28 cellular contexts compared by ENCODE assay signal in genomic region chr11:13896990-13897353, GRCh38.
"Had no signal": no experiment of that assay in that cellular context is flagged by ENCODE, and none has a peak within 500 bp of the region (broad histone marks: within the 10 kb centered on the region; RNA-seq: fewer than 3 reads in every experiment).

No MANE protein-coding gene starts in this region.

- ATAC-seq: activated T-cell treated with anti-CD3 and anti-CD28 coated beads, Interleukin-2, amount 50 U/mL, for 4 hours; SK-N-SH treated with all-trans-retinoic acid at 6 μM for 48 hours had no signal

- H3K4me3 Mint-ChIP-seq: activated CD4-positive, alpha-beta memory T cell treated with anti-CD3 and anti-CD28 coated beads for 36 hours; activated CD4-positive, alpha-beta T cell treated with anti-CD3 and anti-CD28 coated beads, Interleukin-2, amount 10 ng/mL, durations not matched to agents 24 days and 14 days; activated naive CD4-positive, alpha-beta T cell treated with anti-CD3 and anti-CD28 coated beads for 36 hours; activated naive CD8-positive, alpha-beta T cell; activated T-cell treated with anti-CD3 and anti-CD28 coated beads, Interleukin-2, amount 50 U/mL, for 4 hours; brain; T-helper 1 cell treated with Interleukin-12 subunit alpha and Interleukin-12 subunit beta and Interleukin-4 antibody, amounts not matched to agents 30 μg/mL and 1 μg/mL, for 36 hours; WTC11 had no signal

- H3K4me1 ChIP-seq: Peyer's patch, SJSA1 had no signal

- H3K27me3 Mint-ChIP-seq: activated naive CD8-positive, alpha-beta T cell had no signal

- H3K36me3 ChIP-seq: MG63, Peyer's patch, SJSA1 had no signal

- H3K4me3 ChIP-seq: MG63, Peyer's patch, SJSA1 had no signal

- H3K9me3 Mint-ChIP-seq: activated CD4-positive, alpha-beta memory T cell treated with anti-CD3 and anti-CD28 coated beads for 36 hours; activated naive CD4-positive, alpha-beta T cell treated with anti-CD3 and anti-CD28 coated beads for 36 hours; activated T-cell treated with anti-CD3 and anti-CD28 coated beads, Interleukin-2, amount 50 U/mL, for 4 hours; T-helper 1 cell treated with Interleukin-12 subunit alpha and Interleukin-12 subunit beta and Interleukin-4 antibody, amounts not matched to agents 30 μg/mL and 1 μg/mL, for 36 hours; WTC11 had no signal

- H3K27ac Mint-ChIP-seq: activated CD4-positive, alpha-beta memory T cell treated with anti-CD3 and anti-CD28 coated beads for 36 hours; activated CD4-positive, alpha-beta T cell treated with anti-CD3 and anti-CD28 coated beads, Interleukin-2, amount 10 ng/mL, durations not matched to agents 24 days and 14 days; activated naive CD4-positive, alpha-beta T cell treated with anti-CD3 and anti-CD28 coated beads for 36 hours; activated naive CD8-positive, alpha-beta T cell; T-helper 1 cell treated with Interleukin-12 subunit alpha and Interleukin-12 subunit beta and Interleukin-4 antibody, amounts not matched to agents 30 μg/mL and 1 μg/mL, for 36 hours; WTC11 had no signal

- DNase-seq: activated CD4-positive, alpha-beta memory T cell treated with anti-CD3 and anti-CD28 coated beads for 36 hours; activated CD4-positive, alpha-beta T cell treated with anti-CD3 and anti-CD28 coated beads for 1 hour; activated CD4-positive, alpha-beta T cell treated with anti-CD3 and anti-CD28 coated beads, Interleukin-2, amount 10 ng/mL, durations not matched to agents 24 days and 14 days; activated CD8-positive, alpha-beta memory T cell treated with anti-CD3 and anti-CD28 coated beads for 24 hours; activated effector memory CD4-positive, alpha-beta T cell treated with anti-CD3 and anti-CD28 coated beads, Interleukin-2, amount 50 U/mL, for 16 hours; activated naive CD4-positive, alpha-beta T cell treated with anti-CD3 and anti-CD28 coated beads for 36 hours; activated T-cell treated with anti-CD3 and anti-CD28 coated beads, Interleukin-2, amount 50 U/mL, for 4 hours; amygdala; MG63; MV-4-11; NCI-H1417 treated with DMSO at 0.1 percent for 48 hours; NCI-H2029; NCI-H2107; NCI-H226; NCI-H526 treated with DMSO at 0.1 percent for 48 hours; NCI-H82; NK-92 treated with Interleukin-12 subunit alpha and Interleukin-12 subunit beta, amount 100 ng/mL, for 24 hours; Peyer's patch; SHP77; SW 1271 had no signal

- FAIRE-seq: astrocyte had no signal

- H3K4me1 Mint-ChIP-seq: activated CD4-positive, alpha-beta T cell treated with anti-CD3 and anti-CD28 coated beads, Interleukin-2, amount 10 ng/mL, durations not matched to agents 24 days and 14 days had no signal

- H3K36me3 Mint-ChIP-seq: activated CD4-positive, alpha-beta memory T cell treated with anti-CD3 and anti-CD28 coated beads for 36 hours; brain; WTC11 had no signal

- H3K27me3 ChIP-seq: MG63, Peyer's patch had no signal

- H3K27ac ChIP-seq: Peyer's patch, RWPE1, SJSA1 had no signal

- H3K9me3 ChIP-seq: MG63, Peyer's patch, SJSA1 had no signal
